ENCODE assay signal across 9 cellular contexts in genomic region chr1:205600085-205600484, GRCh38. TPM values are rescaled to one million over a fixed set of nuclear protein-coding genes. Genes with fewer than 3 reads are reported as not detected.
DNase-seq lines count a peak whose midpoint lies in the region; ATAC-seq, FAIRE-seq and TF ChIP-seq lines count a peak whose summit lies in the region.
"Had no signal": no experiment of that assay in that cellular context is flagged by ENCODE, and none has a peak within 500 bp of the region (broad histone marks: within the 10 kb centered on the region; RNA-seq: fewer than 3 reads in every experiment).

No MANE protein-coding gene starts in this region.

- intact Hi-C loops in lower leg skin (cut with DNase I; ENCODE audit: low total_unique reads) = no loop called here

- no peak overlapping the region for H2AFZ ChIP-seq in astrocyte (ENCODE audit: low read depth, low read length)

- no peaks in the 10 kb centered on the region for H3K79me2 ChIP-seq in astrocyte (ENCODE audit: insufficient read depth, low read length)

- H4K20me1 ChIP-seq in astrocyte (ENCODE audit: insufficient read depth, low read length) = no peaks in the 10 kb centered on the region

- peaks cover 30% of the 10 kb centered on the region for H3K4me1 ChIP-seq in astrocyte (ENCODE audit: insufficient read depth, low read length)

- peak overlapping the region; percentile 89 for H3K27ac Mint-ChIP-seq in astrocyte (ENCODE audit: unreplicated experiment)

- no peaks in the 10 kb centered on the region for H3K27me3 ChIP-seq in astrocyte (ENCODE audit: insufficient read depth, low read length)

- no peaks in the 10 kb centered on the region for H3K9me3 ChIP-seq in astrocyte (ENCODE audit: insufficient read depth, low read depth, low read length)

- no peaks in the 10 kb centered on the region for H3K9me3 Mint-ChIP-seq in astrocyte (ENCODE audit: unreplicated experiment)
- H3K9me3 Mint-ChIP-seq: IgD-negative memory B cell had no signal

- H3K4me3 Mint-ChIP-seq in astrocyte (ENCODE audit: unreplicated experiment) = no peak overlapping the region
- H3K4me3 Mint-ChIP-seq: IgD-negative memory B cell had no signal

- peaks cover 2% of the 10 kb centered on the region for H3K36me3 ChIP-seq in astrocyte (ENCODE audit: insufficient read depth, low read length)

- no peaks in the 10 kb centered on the region for H3K27me3 Mint-ChIP-seq in astrocyte (ENCODE audit: low read depth, unreplicated experiment)
- H3K27me3 Mint-ChIP-seq: IgD-negative memory B cell had no signal

- FAIRE-seq in astrocyte (lab: Jason Lieb, UNC) = no peak

- peaks cover 6% of the 10 kb centered on the region for H3K36me3 Mint-ChIP-seq in astrocyte (ENCODE audit: low read depth, unreplicated experiment)

- H3K4me3 ChIP-seq in GM12875 (ENCODE audit: low read depth, low read length) (no peak overlapping the region), astrocyte (ENCODE audit: insufficient read depth, low read depth, low read length) (peak overlapping the region; percentile 38), lower leg skin (ENCODE audit: low read depth, poor library complexity, severe bottlenecking) (no peak overlapping the region)

- no peak for TF ChIP-seq POLR2A in lower leg skin (IDR thresholded peaks at IDR 0.05)

- DNase-seq in astrocyte (ENCODE audit: low read depth) (peak; percentile 76), myocyte (ENCODE audit: low read depth) (peak; percentile 13), lower leg skin (ENCODE audit: low spot score in 2 of 2) (no peak), anterior cingulate cortex (lab: John Stamatoyannopoulos, UW) (no peak), occipital lobe (lab: John Stamatoyannopoulos, UW) (no peak)
- no peak for DNase-seq in stimulated activated CD8-positive, alpha-beta memory T cell treated with anti-CD3 and anti-CD28 coated beads, Interleukin-4, amount 100 ng/mL, for 48 hours

- peak overlapping the region; percentile 72 for H3K9ac ChIP-seq in astrocyte (ENCODE audit: low read length)

- H3K27ac ChIP-seq in astrocyte (ENCODE audit: low read depth, low read length) = peak overlapping the region; percentile 88

- 35 to 50% methylated on average over 1 of the region's 1 CpG for WGBS in lower leg skin, 2 donors

- peaks cover 25% of the 10 kb centered on the region for H3K4me1 Mint-ChIP-seq in astrocyte (ENCODE audit: low read depth, unreplicated experiment)

- TF ChIP-seq CTCF in GM12875 (IDR thresholded peaks at IDR 0.05; ENCODE audit: borderline replicate concordance, insufficient read depth, low read depth, low read length) (peak; percentile 24; the same call in 1 of the 2 replicates), astrocyte (IDR thresholded peaks at IDR 0.05; ENCODE audit: insufficient read depth, low read depth, low read length) (peak; percentile 17), lower leg skin (IDR thresholded peaks at IDR 0.05) (no peak)

- peak overlapping the region; percentile 79 for H3K4me2 ChIP-seq in astrocyte (ENCODE audit: low read length)

- peak; percentile 60 for ATAC-seq in HG02798 (IDR thresholded peaks at IDR 0.05; ENCODE audit: poor library complexity, unreplicated experiment)

RNA-seq across cellular contexts. Expression of gene ELK4, which starts 31.7 kb away (rescaled TPM):
- total RNA-seq in astrocyte (28.4 and 31.3 TPM in 2 replicates), myocyte (18.1 and 19.0 TPM in 2 replicates), lower leg skin (10 to 100 TPM; 24.1 to 44.2 (median 28.3) TPM), occipital lobe (13.3 TPM)
- 5.0 TPM for polyA plus RNA-seq in myocyte (2012)

Comparison
In these comparisons a context has a peak if more than half of its experiments do, and no peak if none do; other contexts are left out.
1. CTCF ChIP-seq: peak in GM12875 (single experiment) and astrocyte (single experiment); none in lower leg skin (0 of 3).
2. DNase-seq: peak in astrocyte (single experiment) and myocyte (single experiment); none in lower leg skin (0 of 2), anterior cingulate cortex (0 of 58), stimulated activated CD8-positive, alpha-beta memory T cell treated with anti-CD3 and anti-CD28 coated beads, Interleukin-4, amount 100 ng/mL, for 48 hours (single experiment) and occipital lobe (single experiment).